ENCODE assay signal across 11 cellular contexts in the genomic region with DNA sequence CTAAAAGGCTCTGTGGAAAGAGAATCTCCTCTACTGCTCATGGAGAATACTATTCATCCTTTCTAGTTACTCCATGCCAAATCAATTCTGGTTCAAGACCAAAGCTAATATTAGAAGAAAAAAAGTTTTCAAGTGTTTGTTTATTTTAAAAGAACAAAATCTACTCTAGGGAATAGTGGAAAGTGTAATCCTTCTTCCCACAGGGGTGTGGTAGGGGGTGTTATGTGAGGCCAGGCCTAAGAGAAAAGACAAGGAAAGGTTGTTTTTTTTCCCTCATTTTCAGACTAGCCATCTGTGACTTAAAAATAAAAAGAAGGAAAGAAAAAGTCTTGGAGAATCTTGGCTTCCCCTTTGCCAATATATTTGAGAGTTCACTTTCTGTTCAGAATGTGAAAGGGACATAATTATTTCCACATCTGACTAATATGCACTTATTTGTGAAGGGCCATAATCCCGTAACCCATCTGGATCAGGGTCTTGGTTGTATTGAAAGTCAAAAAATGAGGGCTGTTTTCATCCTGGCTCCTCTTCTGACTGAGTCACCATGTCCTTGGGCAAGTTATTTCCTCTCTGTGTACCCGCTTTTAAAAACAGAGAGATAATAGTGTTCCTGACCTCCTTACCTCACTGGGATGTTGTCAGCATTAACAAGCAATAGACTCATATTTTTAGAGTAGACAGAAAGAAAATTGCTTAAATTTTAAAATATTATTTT.
DNase-seq lines count a peak whose midpoint lies in the region; ATAC-seq, FAIRE-seq and TF ChIP-seq lines count a peak whose summit lies in the region.
"Had no signal": no experiment of that assay in that cellular context is flagged by ENCODE, and none has a peak within 500 bp of the region (broad histone marks: within the 10 kb centered on the region; RNA-seq: fewer than 3 reads in every experiment).

No MANE protein-coding gene starts in this region.

- DNase-seq in RCC 7860 (ENCODE audit: low spot score) (peak; percentile 6), epithelial cell of prostate (ENCODE audit: low read depth, low spot score) (no peak), lung microvascular endothelial cell (ENCODE audit: low read depth in 2 of 2) (peak; percentile 64 to 69), iPS-NIHi7 (ENCODE audit: extremely low spot score) (no peak), GM13977 (ENCODE audit: low spot score) (no peak)
- DNase-seq: cerebellar nuclear complex, NCI-H2227 treated with DMSO at 0.1 percent for 48 hours had no signal

- H3K27ac ChIP-seq in 22Rv1 (peak overlapping the region; percentile 35), epithelial cell of prostate (peak overlapping the region; percentile 31)
- H3K27ac ChIP-seq: parathyroid adenoma had no signal

- FAIRE-seq in RCC 7860 (lab: Jason Lieb, UNC), result no peak

- no peak for ATAC-seq in HG03108 (IDR thresholded peaks at IDR 0.05; ENCODE audit: unreplicated experiment)
- no peak for ATAC-seq in GM21360 (IDR thresholded peaks at IDR 0.05; ENCODE audit: unreplicated experiment)

- in situ Hi-C loops in GM13977 (cut with MboI; ENCODE audit: low pct_unique_long_range_greater_than_20kb, low sequenced_read_pairs, unreplicated experiment), result no loop called here

- TF ChIP-seq CTCF in 22Rv1 (IDR thresholded peaks at IDR 0.05) (no peak), GM13977 (IDR thresholded peaks at IDR 0.05; ENCODE audit: extremely low read depth, insufficient read depth, missing control alignments) (no peak)

Comparison
In these comparisons a context has a peak if more than half of its experiments do, and no peak if none do; other contexts are left out.
1. DNase-seq: peak in RCC 7860 (single experiment) and lung microvascular endothelial cell (2 of 2); none in epithelial cell of prostate (single experiment), iPS-NIHi7 (single experiment) and GM13977 (single experiment).